1 cellular context compared by ENCODE assay signal in the genomic region with DNA sequence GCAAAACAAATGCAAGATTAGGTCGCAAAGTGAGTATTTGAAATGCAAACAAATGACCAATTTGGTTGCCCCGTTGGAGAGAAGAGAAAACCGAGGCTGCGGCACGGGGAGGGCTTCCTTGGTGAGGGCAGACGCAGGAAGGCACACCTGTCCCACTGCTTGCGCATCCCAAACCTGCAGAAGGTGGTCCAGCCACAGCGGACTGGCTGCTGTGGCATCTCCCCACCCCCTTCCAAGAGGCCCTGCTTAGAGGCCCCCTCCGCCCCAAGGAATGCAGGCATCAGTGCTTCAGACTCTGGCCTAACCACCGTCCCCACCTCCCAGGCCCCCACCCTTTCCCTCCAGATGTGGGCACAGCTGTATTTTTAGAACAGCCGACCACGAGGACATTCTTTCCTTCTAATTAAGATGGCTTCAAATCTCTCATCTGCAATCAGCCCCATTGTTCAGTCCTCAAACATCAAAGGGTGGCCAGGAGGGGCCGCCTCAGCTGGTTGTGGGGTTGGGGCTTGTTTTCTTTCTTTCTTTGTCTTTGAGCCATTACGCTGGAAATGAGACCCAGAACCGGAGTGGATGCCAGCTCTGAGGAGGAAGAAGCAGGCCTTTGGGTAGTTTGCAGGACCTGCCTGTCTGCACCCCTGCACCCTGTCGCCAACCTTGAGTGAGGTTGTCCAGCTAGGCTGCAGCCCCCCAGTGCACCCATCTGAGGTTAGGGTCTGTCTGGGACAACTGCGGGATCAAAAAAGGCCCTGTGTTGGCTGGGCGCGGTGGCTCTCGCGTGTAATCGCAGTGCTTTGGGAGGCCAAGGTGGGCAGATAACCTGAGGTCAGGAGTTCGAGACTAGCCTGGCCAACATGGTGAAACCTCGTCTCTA.
A peak's percentile ranks its signal among the peaks of the same experiment; 100 is the strongest.
TF ChIP-seq lines count a peak whose summit lies in the region.

No MANE protein-coding gene starts in this region.

TF ChIP-seq in H1, 55 proteins besides CTCF, POLR2A, EP300 and RAD21:
- TF ChIP-seq SAP30 (IDR thresholded peaks at IDR 0.05; ENCODE audit: insufficient read depth, insufficient replicate concordance, low read length) (no peak), TEAD4 (IDR thresholded peaks at IDR 0.05; ENCODE audit: low read depth, low read length) (peak; percentile 78)
TF ChIP-seq in H1: peak in this region for 1.
